Comparison of ENCODE assay signal across 8 cellular contexts in the genomic region with DNA sequence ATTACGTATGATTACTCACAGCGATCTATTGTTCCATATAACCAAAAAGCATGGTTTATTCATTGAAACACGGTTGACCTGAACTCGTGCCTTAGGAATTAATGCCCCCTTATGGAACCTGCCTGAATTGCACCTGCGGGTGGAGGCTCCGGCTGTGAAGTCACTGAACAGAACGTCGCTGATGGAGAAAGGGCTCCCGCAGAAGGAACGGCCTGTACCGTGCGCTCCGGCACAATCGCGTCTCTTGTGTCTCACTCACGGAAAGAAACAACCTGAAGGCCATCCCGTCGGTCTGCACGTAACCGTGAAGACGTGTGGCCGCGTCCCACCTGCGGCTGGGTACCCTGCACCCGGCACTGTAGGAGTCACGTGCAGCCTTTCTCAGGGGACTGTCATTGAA.
DNase-seq lines count a peak whose midpoint lies in the region; ATAC-seq and TF ChIP-seq lines count a peak whose summit lies in the region.

No MANE protein-coding gene starts in this region.

- CTCF ChIA-PET in PC-9 (lab: Charles Lee): no interaction called here

- H3K9me3 Mint-ChIP-seq in activated T-cell treated with anti-CD3 and anti-CD28 coated beads, Interleukin-2, amount 50 U/mL, for 72 hours: no peaks in the 10 kb centered on the region

- no peaks in the 10 kb centered on the region for H3K36me3 ChIP-seq in PC-9 (ENCODE audit: low read depth)
- H3K36me3 ChIP-seq in transverse colon: no peaks in the 10 kb centered on the region

- H3K4me1 ChIP-seq in PC-9 (replicated peaks; ENCODE audit: insufficient read depth) (no peaks in the 10 kb centered on the region), transverse colon (peaks cover 0 to 10% (median 3%) of the 10 kb centered on the region in 4 donors)

- H3K79me2 ChIP-seq in PC-9 (ENCODE audit: low read depth): no peaks in the 10 kb centered on the region

- 35 to 57% methylated on average over 14 to 26 of the region's 26 CpGs for WGBS in transverse colon (ENCODE audit: low coverage in 1 of 2), 2 donors

- in situ Hi-C loops in transverse colon (cut with MboI; ENCODE audit: low pct_ligation_motif_present in 1 of 4, low pct_unique_long_range_greater_than_20kb in 1 of 4, low sequenced_read_pairs in 3 of 4): no loop called here

- H3K36me3 Mint-ChIP-seq in activated T-cell treated with anti-CD3 and anti-CD28 coated beads, Interleukin-2, amount 50 U/mL, for 72 hours (ENCODE audit: insufficient read depth in 2 of 2): peaks cover 2 to 17% of the 10 kb centered on the region in 2 donors

- no peaks in the 10 kb centered on the region for H3K27me3 Mint-ChIP-seq in activated T-cell treated with anti-CD3 and anti-CD28 coated beads, Interleukin-2, amount 50 U/mL, for 72 hours (ENCODE audit: low read depth)

- no peaks in the 10 kb centered on the region for H3F3A ChIP-seq in PC-9 (ENCODE audit: insufficient read depth, low read depth)

- H3K27ac Mint-ChIP-seq in activated T-cell treated with anti-CD3 and anti-CD28 coated beads, Interleukin-2, amount 50 U/mL, for 72 hours: no peak overlapping the region

- intact Hi-C loops in PC-9 (cut with micrococcal nuclease; ENCODE audit: unreplicated experiment): loop anchor here (1.0 to 10.0 kb wide), 2 partner anchors 116 to 150 kb away; no protein-coding TSS in a partner anchor
- intact Hi-C loops in transverse colon (cut with DNase I; ENCODE audit: low total_unique reads): loop anchor here (1.0 kb wide), 2 partner anchors 46 to 150 kb away; no protein-coding TSS in a partner anchor

- no peaks in the 10 kb centered on the region for H3K9me2 ChIP-seq in PC-9 (ENCODE audit: insufficient read depth)

- ATAC-seq in HG02870 (IDR thresholded peaks at IDR 0.05; ENCODE audit: unreplicated experiment) (peak; percentile 38), omental fat pad (ENCODE audit: low FRiP score) (no peak), GM21737 (IDR thresholded peaks at IDR 0.05; ENCODE audit: unreplicated experiment) (no peak)
- no peak for ATAC-seq in activated T-cell treated with anti-CD3 and anti-CD28 coated beads, Interleukin-2, amount 50 U/mL, for 72 hours (replicated peaks in 1 of 2)

- H3K27ac ChIP-seq in PC-9 (no peak overlapping the region), transverse colon (no peak overlapping the region)

- no TSS peak for BruUV-seq in PC-9 (replicated peaks; lab: Mats Ljungman, UMichigan)

- H3K4me2 ChIP-seq in PC-9: no peak overlapping the region

- TF ChIP-seq CTCF in PC-9 (conservative IDR thresholded peaks at IDR 0.05): peak; percentile 86
- peak; percentile 96 for TF ChIP-seq CTCF in fibroblast of the aortic adventitia (IDR thresholded peaks at IDR 0.05; ENCODE audit: insufficient read depth, low read length)
- peak in 2 of 3 donors; percentile 43 to 64 for TF ChIP-seq CTCF in omental fat pad (IDR thresholded peaks at IDR 0.05)
- TF ChIP-seq CTCF in transverse colon (IDR thresholded peaks at IDR 0.05): peak; percentile 83 to 91 (median 88)

- no peak overlapping the region for H3K4me3 ChIP-seq in PC-9
- H3K4me3 ChIP-seq in fibroblast of the aortic adventitia (ENCODE audit: low read depth, low read length): no peak overlapping the region
- no peak overlapping the region for H3K4me3 ChIP-seq in transverse colon

- peak; percentile 63 for DNase-seq in DMS153 treated with DMSO at 0.1 percent for 48 hours (lab: John Stamatoyannopoulos, UW; ENCODE audit: unreplicated experiment)
- peak; percentile 43 to 60 for DNase-seq in PC-9
- DNase-seq in activated T-cell treated with anti-CD3 and anti-CD28 coated beads, Interleukin-2, amount 50 U/mL, for 72 hours: peak; percentile 74 to 79
- peak; percentile 80 for DNase-seq in fibroblast of the aortic adventitia (ENCODE audit: low read depth)
- peak; percentile 41 for DNase-seq in omental fat pad (ENCODE audit: low spot score)
- peak; percentile 64 for DNase-seq in transverse colon

- H3K9me3 ChIP-seq in PC-9 (ENCODE audit: insufficient read depth, low read depth) (no peaks in the 10 kb centered on the region), transverse colon (no peaks in the 10 kb centered on the region)

- no peak for TF ChIP-seq POLR2A in transverse colon (IDR thresholded peaks at IDR 0.05)

- H3K27me3 ChIP-seq in PC-9 (ENCODE audit: insufficient read depth, low read depth) (peaks cover 66% of the 10 kb centered on the region), transverse colon (peaks cover 9% of the 10 kb centered on the region)

- H4K20me1 ChIP-seq in PC-9 (ENCODE audit: insufficient read depth): no peaks in the 10 kb centered on the region

- POLR2A ChIA-PET in PC-9 (lab: Charles Lee; ENCODE audit: unreplicated experiment): no interaction called here

- H3K4me3 Mint-ChIP-seq in activated T-cell treated with anti-CD3 and anti-CD28 coated beads, Interleukin-2, amount 50 U/mL, for 72 hours: no peak overlapping the region

- H3K4me1 Mint-ChIP-seq in activated T-cell treated with anti-CD3 and anti-CD28 coated beads, Interleukin-2, amount 50 U/mL, for 72 hours (ENCODE audit: low read depth): peaks cover 36% of the 10 kb centered on the region

- H2AFZ ChIP-seq in PC-9: no peak overlapping the region

- no peak for TF ChIP-seq EP300 in transverse colon (IDR thresholded peaks at IDR 0.05; ENCODE audit: low read depth)
